19 cellular contexts compared by ENCODE assay signal in the genomic region with DNA sequence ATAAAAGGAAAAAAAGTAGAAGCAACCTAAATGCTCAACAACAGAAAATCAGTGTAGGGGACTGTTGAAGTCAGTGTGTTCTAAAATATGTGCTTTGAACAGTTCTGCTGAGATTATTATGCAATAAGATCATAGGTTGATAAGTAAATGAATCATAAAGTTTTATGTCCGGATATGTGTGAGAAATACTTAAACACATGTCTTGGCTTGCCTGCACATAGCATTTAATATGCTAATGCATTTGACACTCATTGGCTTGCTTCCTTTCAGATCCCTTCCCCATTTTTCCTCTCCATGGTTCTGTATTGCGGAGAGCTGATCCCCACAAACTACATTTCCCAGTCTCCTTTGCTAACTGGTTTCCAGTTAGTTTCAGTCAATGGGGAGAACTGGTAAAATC.
A peak's percentile ranks its signal among the peaks of the same experiment; 100 is the strongest.
DNase-seq lines count a peak whose midpoint lies in the region; ATAC-seq and TF ChIP-seq lines count a peak whose summit lies in the region.
"Had no signal": no experiment of that assay in that cellular context is flagged by ENCODE, and none has a peak within 500 bp of the region (broad histone marks: within the 10 kb centered on the region; RNA-seq: fewer than 3 reads in every experiment).

No MANE protein-coding gene starts in this region.

- H3K4me1 ChIP-seq in IMR-90 (ENCODE audit: control insufficient read depth, insufficient read depth, low read length), result no peaks in the 10 kb centered on the region

- no peak overlapping the region for H2BK5ac ChIP-seq in IMR-90 (ENCODE audit: low read depth, low read length, poor library complexity, severe bottlenecking)

- no peak overlapping the region for H2AK5ac ChIP-seq in IMR-90 (ENCODE audit: low read depth, low read length)

- ATAC-seq in IMR-90 (ENCODE audit: low read depth) (no peak; the same call in none of the 2 replicates), HG02885 (IDR thresholded peaks at IDR 0.05; ENCODE audit: poor library complexity, unreplicated experiment) (no peak), HG03521 (IDR thresholded peaks at IDR 0.05; ENCODE audit: unreplicated experiment) (no peak), GM19395 (IDR thresholded peaks at IDR 0.05; ENCODE audit: unreplicated experiment) (no peak), GM18517 (IDR thresholded peaks at IDR 0.05; ENCODE audit: unreplicated experiment) (no peak)
- ATAC-seq: HCT116, right cardiac atrium had no signal

- H2BK20ac ChIP-seq in IMR-90 (ENCODE audit: low read depth, low read length), result no peak overlapping the region

- TF ChIP-seq CTCF in BJ (IDR thresholded peaks at IDR 0.05; ENCODE audit: insufficient read depth, low read depth, low read length) (no peak), IMR-90 (conservative IDR thresholded peaks at IDR 0.05; ENCODE audit: low read depth, low read length) (no peak), epithelial cell of esophagus (IDR thresholded peaks at IDR 0.05; ENCODE audit: insufficient read depth, low read depth, low read length, missing control alignments) (no peak)

- CTCF ChIA-PET in BJ (lab: Yijun Ruan, JAX), result no interaction called here
- CTCF ChIA-PET in IMR-90 (lab: Yijun Ruan, JAX), result no interaction called here

- BruUV-seq in IMR-90 (replicated peaks; lab: Mats Ljungman, UMichigan), result no TSS peak

- H4K8ac ChIP-seq in IMR-90 (ENCODE audit: low read depth in 2 of 2, low read length in 2 of 2), result no peak overlapping the region

- no peak overlapping the region for H3K56ac ChIP-seq in IMR-90 (ENCODE audit: extremely low read depth, insufficient read depth, low read length)

- no peak overlapping the region for H2AFZ ChIP-seq in IMR-90 (replicated peaks; ENCODE audit: low read length, poor library complexity)

- H2AK9ac ChIP-seq in IMR-90 (replicated peaks; ENCODE audit: low read depth, low read length, poor library complexity), result peak overlapping the region; percentile 52

- in situ Hi-C loops in IMR-90 (cut with MboI; ENCODE audit: low sequenced_read_pairs), result no loop called here

- no peak overlapping the region for H3K4ac ChIP-seq in IMR-90 (ENCODE audit: low read depth, low read length)

- H3K9me1 ChIP-seq in IMR-90 (ENCODE audit: insufficient read depth, low read length), result no peaks in the 10 kb centered on the region

- TF ChIP-seq POLR2A in IMR-90 (IDR thresholded peaks at IDR 0.05; ENCODE audit: low read depth, low read length), result no peak

- no peak overlapping the region for H2BK15ac ChIP-seq in IMR-90 (ENCODE audit: low read depth, low read length)

- no peak overlapping the region for H3K27ac ChIP-seq in IMR-90 (ENCODE audit: insufficient read depth, low read length)
- H3K27ac ChIP-seq: transverse colon had no signal

- no peak overlapping the region for H4K91ac ChIP-seq in IMR-90 (ENCODE audit: insufficient read depth, low read depth, low read length)

- H4K5ac ChIP-seq in IMR-90 (ENCODE audit: low read depth, low read length), result no peak overlapping the region

- no peak overlapping the region for H3K23ac ChIP-seq in IMR-90 (ENCODE audit: low read depth, low read length)

- H3K9me3 ChIP-seq in IMR-90 (ENCODE audit: control insufficient read depth, insufficient read depth, low read length), result no peaks in the 10 kb centered on the region
- H3K9me3 ChIP-seq: MG63, transverse colon had no signal

- H3K27me3 ChIP-seq in BJ (ENCODE audit: control insufficient read depth, insufficient read depth, low read length) (no peaks in the 10 kb centered on the region), IMR-90 (ENCODE audit: control insufficient read depth, insufficient read depth, low read length) (peaks cover 4% of the 10 kb centered on the region; the same call in 1 of the 2 replicates)
- H3K27me3 ChIP-seq: MG63, transverse colon had no signal

- intact Hi-C loops in IMR-90 (cut with micrococcal nuclease), result no loop called here

- no peaks in the 10 kb centered on the region for H4K20me1 ChIP-seq in IMR-90 (ENCODE audit: insufficient read depth, low read length)

- peak; percentile 26 for DNase-seq in BJ (ENCODE audit: low read depth)
- DNase-seq in IMR-90, result peak; percentile 43
- DNase-seq in epithelial cell of esophagus (ENCODE audit: low read depth), result peak; percentile 96
- peak; percentile 14 for DNase-seq in left kidney (ENCODE audit: low read depth, low spot score)
- DNase-seq: activated gamma-delta T cell treated with Interleukin-2 at 50 U/mL for 16 hours; CD8-positive, alpha-beta memory T cell; glutamatergic neuron; MG63; NCI-H187; NCI-H345; NK-92 treated with Interleukin-12 subunit alpha and Interleukin-12 subunit beta, amount 100 ng/mL, for 24 hours; right cardiac atrium; stimulated activated naive CD4-positive, alpha-beta T cell; transverse colon had no signal

- no peak overlapping the region for H2BK120ac ChIP-seq in IMR-90 (ENCODE audit: low read depth, low read length)

- H3K36me3 ChIP-seq in BJ (ENCODE audit: control insufficient read depth, insufficient read depth, low read length) (no peaks in the 10 kb centered on the region), IMR-90 (ENCODE audit: control insufficient read depth, insufficient read depth, low read length) (no peaks in the 10 kb centered on the region)
- H3K36me3 ChIP-seq: MG63, transverse colon had no signal

- H3K4me2 ChIP-seq in IMR-90 (ENCODE audit: low read depth, low read length), result no peak overlapping the region

- H3K9ac ChIP-seq in IMR-90 (ENCODE audit: low read depth, low read length), result no peak overlapping the region

- dilution Hi-C loops in IMR-90 (cut with HindIII; ENCODE audit: low sequenced_read_pairs, unreplicated experiment), result no loop called here

- TF ChIP-seq RAD21 in IMR-90 (IDR thresholded peaks at IDR 0.05; ENCODE audit: low read length), result no peak

- H3K4me3 ChIP-seq in BJ (ENCODE audit: low read depth, low read length) (no peak overlapping the region), IMR-90 (ENCODE audit: insufficient read depth, low read depth, low read length) (no peak overlapping the region), epithelial cell of esophagus (ENCODE audit: low read length) (no peak overlapping the region)
- H3K4me3 ChIP-seq: MG63, transverse colon had no signal

- no peak overlapping the region for H3K14ac ChIP-seq in IMR-90 (replicated peaks; ENCODE audit: low read depth, low read length)

- H3K18ac ChIP-seq in IMR-90 (ENCODE audit: low read depth, low read length), result no peak overlapping the region

- H3K79me1 ChIP-seq in IMR-90 (ENCODE audit: low read depth in 1 of 2, low read length in 2 of 2), result no peaks in the 10 kb centered on the region

- no CpG with 5 or more reads among the region's 2 CpGs for WGBS in IMR-90 (ENCODE audit: extremely low coverage in 2 of 2, insufficient read length in 1 of 2), 2 experiments

- POLR2A ChIA-PET in BJ (lab: Charles Lee) (no interaction called here), IMR-90 (lab: Charles Lee; ENCODE audit: unreplicated experiment) (no interaction called here)

TF ChIP-seq in IMR-90, 13 proteins besides CTCF, POLR2A, EP300 and RAD21:
- TF ChIP-seq CEBPB (IDR thresholded peaks at IDR 0.05; ENCODE audit: low read depth, low read length), result peak; percentile 81
- no peak for TF ChIP-seq SMC3 (IDR thresholded peaks at IDR 0.05; ENCODE audit: low read depth, low read length)
- no peak for TF ChIP-seq MAZ (IDR thresholded peaks at IDR 0.05; ENCODE audit: borderline replicate concordance, low read depth, low read length)

Comparison
In these comparisons a context has a peak if more than half of its experiments do, and no peak if none do; other contexts are left out.
1. DNase-seq: peak in every context shown above with its lines; median percentile 96 in epithelial cell of esophagus; 43 in IMR-90; 26 in BJ; 14 in left kidney.